In genomic region chr3:156271995-156272719, GRCh38 we compare ENCODE assay signal across 24 cellular contexts.
"Had no signal": no experiment of that assay in that cellular context is flagged by ENCODE, and none has a peak within 500 bp of the region (broad histone marks: within the 10 kb centered on the region; RNA-seq: fewer than 3 reads in every experiment).

No MANE protein-coding gene starts in this region.

- H3K4me3 Mint-ChIP-seq: effector memory CD8-positive, alpha-beta T cell; natural killer cell treated with Interleukin-12 subunit alpha and Interleukin-12 subunit beta and Interleukin-15 and Interleukin-18, amount 100 ng/mL, for 72 hours; neural crest cell; stimulated activated effector memory CD8-positive, alpha-beta T cell treated with anti-CD3 and anti-CD28 coated beads, Interleukin-12 subunit alpha, Interleukin-12 subunit beta, amount 100 ng/mL, for 72 hours; type B pancreatic cell had no signal

- H3K9me3 Mint-ChIP-seq: natural killer cell treated with Interleukin-12 subunit alpha and Interleukin-12 subunit beta and Interleukin-15 and Interleukin-18, amount 100 ng/mL, for 72 hours; type B pancreatic cell had no signal

- H3K27ac Mint-ChIP-seq: effector memory CD8-positive, alpha-beta T cell; natural killer cell treated with Interleukin-12 subunit alpha and Interleukin-12 subunit beta and Interleukin-15 and Interleukin-18, amount 100 ng/mL, for 72 hours; stimulated activated effector memory CD8-positive, alpha-beta T cell treated with anti-CD3 and anti-CD28 coated beads, Interleukin-12 subunit alpha, Interleukin-12 subunit beta, amount 100 ng/mL, for 72 hours; type B pancreatic cell had no signal

- H3K27me3 ChIP-seq: gastrocnemius medialis, hepatocyte, neutrophil, pancreas, right atrium auricular region, stomach, testis, tibial artery had no signal

- H3K27ac ChIP-seq: gastrocnemius medialis, hepatocyte, lower lobe of right lung, neutrophil, pancreas, right atrium auricular region, stomach, testis, tibial artery had no signal

- ATAC-seq: effector memory CD8-positive, alpha-beta T cell; gastrocnemius medialis; left ventricle myocardium superior; pancreas; sciatic nerve; stimulated activated effector memory CD8-positive, alpha-beta T cell treated with anti-CD3 and anti-CD28 coated beads, Interleukin-12 subunit alpha, Interleukin-12 subunit beta, amount 100 ng/mL, for 72 hours had no signal

- H2AFZ ChIP-seq: hepatocyte had no signal

- H3K27me3 Mint-ChIP-seq: type B pancreatic cell had no signal

- H3K4me2 ChIP-seq: hepatocyte had no signal

- H3K9me3 ChIP-seq: gastrocnemius medialis, lower lobe of right lung, neutrophil, pancreas, right atrium auricular region, stomach, testis, tibial artery had no signal

- H3K36me3 ChIP-seq: gastrocnemius medialis, lower lobe of right lung, neutrophil, pancreas, right atrium auricular region, stomach, tibial artery had no signal

- H3K79me2 ChIP-seq: hepatocyte had no signal

- H3K4me3 ChIP-seq: gastrocnemius medialis, hepatocyte, lower lobe of right lung, pancreas, right atrium auricular region, stomach, testis, tibial artery had no signal

- DNase-seq: cerebellar nuclear complex; cortex of kidney; effector memory CD8-positive, alpha-beta T cell; gastrocnemius medialis; head of caudate nucleus; left colon; left ventricle myocardium superior; lower lobe of right lung; pancreas; stimulated activated CD4-positive, alpha-beta T cell treated with anti-CD3 and anti-CD28 coated beads, Interleukin-2, amount 100 ng/mL, for 24 hours; stimulated activated CD4-positive, alpha-beta T cell treated with anti-CD3 and anti-CD28 coated beads, Interleukin-4, amount 100 ng/mL, for 24 hours; stimulated activated naive CD4-positive, alpha-beta T cell treated with Interleukin-2 at 50 U/mL for 16 hours; stomach; substantia nigra; testis; tibial artery had no signal

- H3K4me1 ChIP-seq: gastrocnemius medialis, lower lobe of right lung, pancreas, right atrium auricular region, testis had no signal

- H3K36me3 Mint-ChIP-seq: natural killer cell treated with Interleukin-12 subunit alpha and Interleukin-12 subunit beta and Interleukin-15 and Interleukin-18, amount 100 ng/mL, for 72 hours; stimulated activated effector memory CD8-positive, alpha-beta T cell treated with anti-CD3 and anti-CD28 coated beads, Interleukin-12 subunit alpha, Interleukin-12 subunit beta, amount 100 ng/mL, for 72 hours; type B pancreatic cell had no signal

- H3K4me1 Mint-ChIP-seq: neural crest cell; stimulated activated effector memory CD8-positive, alpha-beta T cell treated with anti-CD3 and anti-CD28 coated beads, Interleukin-12 subunit alpha, Interleukin-12 subunit beta, amount 100 ng/mL, for 72 hours had no signal
